8 cellular contexts compared by ENCODE assay signal in genomic region chr1:40630488-40631223, GRCh38. TPM values are rescaled to one million over a fixed set of nuclear protein-coding genes. Genes with fewer than 3 reads are reported as not detected.
DNase-seq lines count a peak whose midpoint lies in the region; ATAC-seq and TF ChIP-seq lines count a peak whose summit lies in the region.

No MANE protein-coding gene starts in this region.

- H3K4me3 ChIP-seq in esophagus muscularis mucosa (no peak overlapping the region), psoas muscle (no peak overlapping the region), uterus (no peak overlapping the region)

- H3K27ac ChIP-seq in esophagus muscularis mucosa (replicated peaks in 1 of 4), result no peak overlapping the region
- H3K27ac ChIP-seq in psoas muscle, result no peak overlapping the region
- H3K27ac ChIP-seq in uterus, result no peak overlapping the region

- 74% methylated on average over 7 of the region's 7 CpGs for WGBS in esophagus muscularis mucosa
- 59 to 64% (median 62%) methylated on average over 7 of the region's 7 CpGs for WGBS in psoas muscle, 3 donors

- H3K36me3 ChIP-seq in esophagus muscularis mucosa, result peaks cover 0 to 13% (median 0%) of the 10 kb centered on the region in 4 donors
- no peaks in the 10 kb centered on the region for H3K36me3 ChIP-seq in psoas muscle (ENCODE audit: insufficient read depth in 1 of 2, low read depth in 1 of 2)
- no peaks in the 10 kb centered on the region for H3K36me3 ChIP-seq in uterus

- DNase-seq in AG08395 (ENCODE audit: low spot score), result peak; percentile 35
- DNase-seq in SK-N-DZ (ENCODE audit: low spot score), result peak; percentile 53
- no peak for DNase-seq in esophagus muscularis mucosa (ENCODE audit: extremely low spot score)
- no peak for DNase-seq in psoas muscle
- DNase-seq in amygdala (lab: John Stamatoyannopoulos, UW), result no peak
- DNase-seq in uterus, result no peak
- DNase-seq in KG1 (lab: John Stamatoyannopoulos, UW), result no peak

- H3K27me3 ChIP-seq in esophagus muscularis mucosa, result no peaks in the 10 kb centered on the region
- no peaks in the 10 kb centered on the region for H3K27me3 ChIP-seq in psoas muscle (ENCODE audit: insufficient read depth in 3 of 3, low read length in 2 of 3)
- H3K27me3 ChIP-seq in uterus, result no peaks in the 10 kb centered on the region

- TF ChIP-seq EP300 in esophagus muscularis mucosa (IDR thresholded peaks at IDR 0.05), result no peak

- H3K4me1 ChIP-seq in esophagus muscularis mucosa (peaks cover 0 to 11% (median 6%) of the 10 kb centered on the region in 4 donors), psoas muscle (no peaks in the 10 kb centered on the region), uterus (no peaks in the 10 kb centered on the region)

- TF ChIP-seq POLR2A in esophagus muscularis mucosa (IDR thresholded peaks at IDR 0.05; ENCODE audit: low read depth) (no peak), uterus (IDR thresholded peaks at IDR 0.05) (no peak)

- TF ChIP-seq CTCF in GM12872 (IDR thresholded peaks at IDR 0.05; ENCODE audit: insufficient read depth, low read depth, low read length) (peak; percentile 81), esophagus muscularis mucosa (IDR thresholded peaks at IDR 0.05) (peak; percentile 40 to 55 (median 52)), psoas muscle (IDR thresholded peaks at IDR 0.05) (peak; percentile 49), uterus (IDR thresholded peaks at IDR 0.05) (peak in 2 of 4 experiments; percentile 10)

- intact Hi-C loops in esophagus muscularis mucosa (cut with DNase I), result no loop called here
- intact Hi-C loops in psoas muscle (cut with DNase I), result no loop called here
- intact Hi-C loops in uterus (cut with DNase I; ENCODE audit: low total_unique reads), result no loop called here

- H3K9me3 ChIP-seq in esophagus muscularis mucosa (no peaks in the 10 kb centered on the region), psoas muscle (no peaks in the 10 kb centered on the region), uterus (no peaks in the 10 kb centered on the region)

- peak; percentile 64 to 73 (median 72) for ATAC-seq in psoas muscle

RNA-seq across cellular contexts. Expression of gene RIMS3, which starts 34.8 kb away (rescaled TPM):
- 60.3 and 81.1 TPM in 2 replicates for polyA plus RNA-seq in SK-N-DZ (2014; cell fraction: cytosol; rRNA removed)
- polyA plus RNA-seq in SK-N-DZ (2014; cell fraction: nucleus; rRNA removed), result 102 and 112 TPM in 2 replicates
- total RNA-seq in esophagus muscularis mucosa (10 to 100 TPM in 2 of 4 donors, 1 to 10 TPM in 2; 5.4 to 15.7 (median 9.2) TPM), psoas muscle (under 1 TPM; 0.15 to 0.42 (median 0.35) TPM), uterus (10 to 100 TPM in 1 of 4 donors, 1 to 10 TPM in 3; 1.8 to 14.0 (median 5.4) TPM)
- polyA plus RNA-seq in psoas muscle, result under 1 TPM; 0.07 to 0.31 (median 0.16) TPM

Comparison
In these comparisons a context has a peak if more than half of its experiments do, and no peak if none do; other contexts are left out.
1. DNase-seq: peak in AG08395 (single experiment) and SK-N-DZ (single experiment); none in esophagus muscularis mucosa (single experiment), psoas muscle (0 of 2), amygdala (0 of 56), uterus (0 of 2) and KG1 (single experiment).